ENCODE assay signal across 21 cellular contexts in genomic region chr22:31091106-31091975, GRCh38. TPM values are rescaled to one million over a fixed set of nuclear protein-coding genes. Genes with fewer than 3 reads are reported as not detected.
DNase-seq lines count a peak whose midpoint lies in the region; ATAC-seq and TF ChIP-seq lines count a peak whose summit lies in the region.
"Had no signal": no experiment of that assay in that cellular context is flagged by ENCODE, and none has a peak within 500 bp of the region (broad histone marks: within the 10 kb centered on the region; RNA-seq: fewer than 3 reads in every experiment).

No MANE protein-coding gene starts in this region.

- H3K36me3 ChIP-seq in HEK293 (ENCODE audit: control insufficient read depth in 2 of 2, insufficient read depth in 1 of 2, low read length in 2 of 2) = peaks cover 0 to 72% of the 10 kb centered on the region in 2 experiments; a peak in 1 of 3 replicates
- H3K36me3 ChIP-seq in esophagus muscularis mucosa = peaks cover 61 to 97% (median 93%) of the 10 kb centered on the region in 4 donors
- peaks cover 46 to 82% (median 59%) of the 10 kb centered on the region in 4 donors for H3K36me3 ChIP-seq in sigmoid colon
- H3K36me3 ChIP-seq in thyroid gland = peaks cover 36 to 46% of the 10 kb centered on the region in 2 donors

- H3K4me3 ChIP-seq in HEK293 (ENCODE audit: low read depth, low read length) (no peak overlapping the region), esophagus muscularis mucosa (peak overlapping the region; percentile 58 to 82 (median 62)), sigmoid colon (peak overlapping the region; percentile 65 to 88 (median 75)), thyroid gland (replicated peaks in 1 of 3) (no peak overlapping the region)
- H3K4me3 ChIP-seq: dorsolateral prefrontal cortex had no signal

- ATAC-seq in GM18520 (IDR thresholded peaks at IDR 0.05; ENCODE audit: unreplicated experiment) = no peak
- ATAC-seq: esophagus mucosa had no signal

- POLR2A ChIA-PET in HEK293 (lab: Yijun Ruan, JAX) = interaction anchor here (1.4 to 2.0 kb wide), 2 partner anchors 9 to 10 kb away, joined by 4 to 5 read pairs; partner anchors contain the start of gene SMTN

- TF ChIP-seq POLR2A in esophagus muscularis mucosa (IDR thresholded peaks at IDR 0.05; ENCODE audit: low read depth) (no peak), sigmoid colon (IDR thresholded peaks at IDR 0.05) (peak; percentile 95 to 98), thyroid gland (IDR thresholded peaks at IDR 0.05) (no peak)

- H3K4me1 ChIP-seq in HEK293 (ENCODE audit: control insufficient read depth, insufficient read depth, low read length) (no peaks in the 10 kb centered on the region), esophagus muscularis mucosa (peaks cover 55 to 93% (median 78%) of the 10 kb centered on the region in 4 donors), sigmoid colon (peaks cover 0 to 74% (median 63%) of the 10 kb centered on the region in 4 donors), thyroid gland (peaks cover 11 to 14% of the 10 kb centered on the region in 2 donors)

- intact Hi-C loops in esophagus muscularis mucosa (cut with DNase I) (no loop called here), sigmoid colon (cut with DNase I) (no loop called here), thyroid gland (cut with DNase I) (no loop called here)

- TF ChIP-seq EP300 in esophagus muscularis mucosa (IDR thresholded peaks at IDR 0.05) (no peak), sigmoid colon (IDR thresholded peaks at IDR 0.05) (peak in 1 of 4 donors; percentile 35)

- H3K27ac ChIP-seq in HEK293 (ENCODE audit: extremely low read depth, low read depth, low read length) (no peak overlapping the region), esophagus muscularis mucosa (replicated peaks in 1 of 4) (peak overlapping the region; percentile 98 to 99 (median 99)), sigmoid colon (peak overlapping the region; percentile 96 to 100 (median 99)), caudate nucleus (ENCODE audit: low read depth, low read length) (no peak overlapping the region), thyroid gland (no peak overlapping the region)
- H3K27ac ChIP-seq: C4-2B had no signal

- TF ChIP-seq CTCF in HEK293 (tag by site-specific recombination; IDR thresholded peaks at IDR 0.05) (no peak), esophagus muscularis mucosa (IDR thresholded peaks at IDR 0.05) (peak in 1 of 3 experiments; percentile 20), sigmoid colon (IDR thresholded peaks at IDR 0.05) (no peak), thyroid gland (IDR thresholded peaks at IDR 0.05) (no peak)

- H3K9me3 ChIP-seq in HEK293 (ENCODE audit: control insufficient read depth, insufficient read depth, low read depth, low read length) (no peaks in the 10 kb centered on the region), esophagus muscularis mucosa (no peaks in the 10 kb centered on the region), sigmoid colon (no peaks in the 10 kb centered on the region), thyroid gland (no peaks in the 10 kb centered on the region)

- peak; percentile 2 for DNase-seq in AG08396 (ENCODE audit: low spot score)
- DNase-seq in esophagus muscularis mucosa (ENCODE audit: extremely low spot score) = no peak
- peak; percentile 98 for DNase-seq in sigmoid colon
- no peak for DNase-seq in caudate nucleus (lab: John Stamatoyannopoulos, UW)
- DNase-seq in thyroid gland = no peak
- DNase-seq in dermis blood vessel endothelial cell = no peak
- DNase-seq: ACHN; activated CD4-positive, alpha-beta T cell treated with anti-CD3 and anti-CD28 coated beads for 48 hours; dorsolateral prefrontal cortex; Karpas-422; NCI-H1092; NCI-H2081; NCI-H510A; stimulated activated naive CD4-positive, alpha-beta T cell treated with Interleukin-2 at 50 U/mL for 16 hours; SW 1271 had no signal

- CTCF ChIA-PET in HEK293 (lab: Yijun Ruan, JAX) = interaction anchor here (0.6 to 1.7 kb wide), 7 partner anchors 17 to 255 kb away, joined by 3 to 6 read pairs (median 4); partner anchors contain the start of gene PATZ1

- no peaks in the 10 kb centered on the region for H3K27me3 ChIP-seq in esophagus muscularis mucosa
- H3K27me3 ChIP-seq in sigmoid colon = no peaks in the 10 kb centered on the region
- H3K27me3 ChIP-seq in thyroid gland = no peaks in the 10 kb centered on the region
- H3K27me3 ChIP-seq: dorsolateral prefrontal cortex had no signal

- 46% methylated on average over 11 of the region's 29 CpGs for WGBS in esophagus muscularis mucosa
- WGBS in sigmoid colon, 2 donors = 85 to 86% methylated on average over 29 of the region's 29 CpGs
- WGBS in thyroid gland, 2 donors = 72 to 78% methylated on average over 12 to 18 of the region's 29 CpGs

TF ChIP-seq in HEK293, 187 proteins besides CTCF, POLR2A, EP300 and RAD21:
- TF ChIP-seq SP2 (tag by site-specific recombination; IDR thresholded peaks at IDR 0.05) = peak; percentile 35; the same call in 1 of the 2 replicates
- TF ChIP-seq, protein P1, sequence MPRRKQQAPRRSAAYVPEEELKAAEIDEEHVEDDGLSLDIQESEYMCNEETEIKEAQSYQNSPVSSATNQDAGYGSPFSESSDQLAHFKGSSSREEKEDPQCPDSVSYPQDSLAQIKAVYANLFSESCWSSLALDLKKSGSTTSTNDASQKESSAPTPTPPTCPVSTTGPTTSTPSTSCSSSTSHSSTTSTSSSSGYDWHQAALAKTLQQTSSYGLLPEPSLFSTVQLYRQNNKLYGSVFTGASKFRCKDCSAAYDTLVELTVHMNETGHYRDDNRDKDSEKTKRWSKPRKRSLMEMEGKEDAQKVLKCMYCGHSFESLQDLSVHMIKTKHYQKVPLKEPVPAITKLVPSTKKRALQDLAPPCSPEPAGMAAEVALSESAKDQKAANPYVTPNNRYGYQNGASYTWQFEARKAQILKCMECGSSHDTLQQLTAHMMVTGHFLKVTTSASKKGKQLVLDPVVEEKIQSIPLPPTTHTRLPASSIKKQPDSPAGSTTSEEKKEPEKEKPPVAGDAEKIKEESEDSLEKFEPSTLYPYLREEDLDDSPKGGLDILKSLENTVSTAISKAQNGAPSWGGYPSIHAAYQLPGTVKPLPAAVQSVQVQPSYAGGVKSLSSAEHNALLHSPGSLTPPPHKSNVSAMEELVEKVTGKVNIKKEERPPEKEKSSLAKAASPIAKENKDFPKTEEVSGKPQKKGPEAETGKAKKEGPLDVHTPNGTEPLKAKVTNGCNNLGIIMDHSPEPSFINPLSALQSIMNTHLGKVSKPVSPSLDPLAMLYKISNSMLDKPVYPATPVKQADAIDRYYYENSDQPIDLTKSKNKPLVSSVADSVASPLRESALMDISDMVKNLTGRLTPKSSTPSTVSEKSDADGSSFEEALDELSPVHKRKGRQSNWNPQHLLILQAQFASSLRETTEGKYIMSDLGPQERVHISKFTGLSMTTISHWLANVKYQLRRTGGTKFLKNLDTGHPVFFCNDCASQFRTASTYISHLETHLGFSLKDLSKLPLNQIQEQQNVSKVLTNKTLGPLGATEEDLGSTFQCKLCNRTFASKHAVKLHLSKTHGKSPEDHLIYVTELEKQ (tag by site-specific recombination; IDR thresholded peaks at IDR 0.05; ENCODE audit: borderline replicate concordance) = no peak

RNA-seq across cellular contexts. Expression of gene SMTN, which starts 10.2 kb away (rescaled TPM):
- total RNA-seq in esophagus muscularis mucosa = 1,000 to 10,000 TPM; 1,154 to 1,495 (median 1,416) TPM
- total RNA-seq in sigmoid colon = 1,000 to 10,000 TPM in 3 of 4 donors, 100 to 1,000 TPM in 1; 987 to 1,789 (median 1,228) TPM
- 100 to 1,000 TPM in 1 of 3 donors, 10 to 100 TPM in 2; 23.8 to 103 (median 29.4) TPM for polyA plus RNA-seq in sigmoid colon
- total RNA-seq in thyroid gland = 10 to 100 TPM; 46.2 to 60.3 (median 54.2) TPM
- 269 and 319 TPM in 2 replicates for total RNA-seq in dermis blood vessel endothelial cell

RNA-seq across cellular contexts. Expression of gene SELENOM, which starts 16.0 kb away (rescaled TPM):
- total RNA-seq in esophagus muscularis mucosa (1,000 to 10,000 TPM; 1,118 to 1,733 (median 1,416) TPM), sigmoid colon (1,000 to 10,000 TPM in 3 of 4 donors, 100 to 1,000 TPM in 1; 868 to 1,938 (median 1,638) TPM), thyroid gland (100 to 1,000 TPM; 208 to 501 (median 314) TPM), dermis blood vessel endothelial cell (18.7 and 33.7 TPM in 2 replicates)
- 100 to 1,000 TPM in 2 of 3 donors, 10 to 100 TPM in 1; 40.9 to 192 (median 169) TPM for polyA plus RNA-seq in sigmoid colon

RNA-seq across cellular contexts. Expression of gene INPP5J, which starts 31.4 kb away (rescaled TPM):
- total RNA-seq in esophagus muscularis mucosa (1 to 10 TPM; 1.3 to 2.1 (median 1.8) TPM), sigmoid colon (1 to 10 TPM; 1.1 to 2.2 (median 1.8) TPM), thyroid gland (100 to 1,000 TPM; 180 to 665 (median 442) TPM), dermis blood vessel endothelial cell (0.33 TPM in 1 of 2 replicates, not detected in the other)
- polyA plus RNA-seq in sigmoid colon = 10 to 100 TPM; 11.4 to 15.3 (median 12.5) TPM

RNA-seq across cellular contexts. Expression of gene PLA2G3, which starts 49.0 kb away (rescaled TPM):
- total RNA-seq in esophagus muscularis mucosa (not detected), sigmoid colon (not detected), thyroid gland (1 to 10 TPM in 1 of 4 donors, under 1 TPM in 2, not detected in 1; 0.22 to 1.9 (median 0.83) TPM), dermis blood vessel endothelial cell (not detected in 2 replicates)
- polyA plus RNA-seq in sigmoid colon = 1 to 10 TPM in 1 of 3 donors, not detected in 2; 5.2 TPM
- total RNA-seq: glomerular endothelial cell, liver had no signal
- polyA plus RNA-seq: liver had no signal

Comparison
In these comparisons a context has a peak if more than half of its experiments do, and no peak if none do; other contexts are left out.
1. DNase-seq: peak in AG08396 (single experiment) and sigmoid colon (single experiment); none in esophagus muscularis mucosa (single experiment), caudate nucleus (0 of 61), thyroid gland (0 of 2) and dermis blood vessel endothelial cell (single experiment).
2. H3K27ac ChIP-seq: peak in esophagus muscularis mucosa (4 of 4) and sigmoid colon (4 of 4); none in HEK293 (single experiment), caudate nucleus (single experiment) and thyroid gland (0 of 3).
3. H3K4me3 ChIP-seq: peak in esophagus muscularis mucosa (4 of 4) and sigmoid colon (4 of 4); none in HEK293 (single experiment) and thyroid gland (0 of 3).
4. POLR2A ChIP-seq: peak in sigmoid colon (2 of 2); none in esophagus muscularis mucosa (single experiment) and thyroid gland (0 of 2).
5. RNA of gene INPP5J, which starts 31.4 kb away (total RNA-seq): 180 to 665 TPM in thyroid gland; 1.1 to 2.2 TPM in sigmoid colon, 1.3 to 2.1 TPM in esophagus muscularis mucosa and 0.33 TPM in dermis blood vessel endothelial cell; every median in the first group is over 10 times any median in the second.